17 cellular contexts compared by ENCODE assay signal in genomic region chr20:48469026-48469425, GRCh38.
DNase-seq lines count a peak whose midpoint lies in the region; ATAC-seq lines count a peak whose summit lies in the region.
"Had no signal": no experiment of that assay in that cellular context is flagged by ENCODE, and none has a peak within 500 bp of the region (broad histone marks: within the 10 kb centered on the region; RNA-seq: fewer than 3 reads in every experiment).

No MANE protein-coding gene starts in this region.

- in situ Hi-C loops in G401 (cut with HindIII; ENCODE audit: low sequenced_read_pairs), result no loop called here

- no peak for ATAC-seq in left ventricle myocardium superior
- ATAC-seq: A549 had no signal

- DNase-seq in cardiac septum (ENCODE audit: low spot score), result peak; percentile 41
- DNase-seq in left ventricle myocardium superior, result no peak
- DNase-seq in posterior vena cava (ENCODE audit: low spot score), result peak; percentile 53
- DNase-seq in HT-29 (ENCODE audit: low spot score), result no peak
- no peak for DNase-seq in G401 (ENCODE audit: low spot score)
- DNase-seq: AML-193; CD4-positive, alpha-beta memory T cell; CD8-positive, alpha-beta memory T cell; COR-L47; DMS 273 treated with DMSO at 0.1 percent for 48 hours; DMS153; DMS53; DMS79; DND-41; EL; GF-D8 had no signal

- intact Hi-C loops in cardiac septum (cut with DNase I) (no loop called here), left ventricle myocardium superior (cut with micrococcal nuclease) (no loop called here), posterior vena cava (cut with DNase I) (no loop called here)

Comparison
In these comparisons a context has a peak if more than half of its experiments do, and no peak if none do; other contexts are left out.
1. DNase-seq: peak in cardiac septum (single experiment) and posterior vena cava (single experiment); none in left ventricle myocardium superior (single experiment), HT-29 (single experiment) and G401 (single experiment).